In the genomic region with DNA sequence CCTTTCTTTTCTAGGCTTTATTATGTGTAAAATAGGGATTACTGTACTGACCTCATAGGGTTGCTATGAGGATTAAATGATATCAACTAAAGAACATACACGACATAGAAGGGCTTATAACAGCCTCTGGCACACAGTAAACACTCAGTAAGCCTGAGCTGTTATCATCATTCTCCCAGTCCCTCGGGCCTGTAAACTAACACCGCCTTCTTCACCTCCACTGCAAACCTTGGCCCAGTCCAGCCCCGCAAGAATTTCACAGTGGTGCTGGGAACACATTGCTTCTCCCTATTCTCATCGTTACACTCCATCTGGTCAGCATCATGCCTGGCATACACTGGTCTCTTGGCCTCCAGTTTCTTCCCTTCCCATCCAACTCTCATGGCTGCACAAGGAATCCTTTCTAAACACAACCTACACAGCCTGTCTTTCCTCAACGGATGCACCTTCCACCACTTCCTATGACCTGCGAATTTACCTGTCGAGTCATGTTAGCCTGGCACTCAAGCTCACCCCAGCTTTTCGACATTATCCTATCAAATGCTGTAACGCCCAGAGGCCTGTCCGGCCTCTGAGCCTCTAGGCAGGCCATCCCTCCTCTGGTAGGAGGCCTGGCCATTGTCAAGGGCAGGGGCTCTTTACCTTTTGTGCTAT, we compare ENCODE assay signal across 1 cellular context.
TF ChIP-seq lines count a peak whose summit lies in the region.

No MANE protein-coding gene starts in this region.

TF ChIP-seq in H1, 55 proteins besides CTCF, POLR2A, EP300 and RAD21:
- no peak for TF ChIP-seq SIN3A (conservative IDR thresholded peaks at IDR 0.05 in 1 of 2, IDR thresholded peaks at IDR 0.05 in 1 of 2; ENCODE audit: low read depth in 1 of 2, low read length in 2 of 2)
TF ChIP-seq in H1: peak in this region for 0.
